Comparison of ENCODE assay signal across 1 cellular context in the genomic region with DNA sequence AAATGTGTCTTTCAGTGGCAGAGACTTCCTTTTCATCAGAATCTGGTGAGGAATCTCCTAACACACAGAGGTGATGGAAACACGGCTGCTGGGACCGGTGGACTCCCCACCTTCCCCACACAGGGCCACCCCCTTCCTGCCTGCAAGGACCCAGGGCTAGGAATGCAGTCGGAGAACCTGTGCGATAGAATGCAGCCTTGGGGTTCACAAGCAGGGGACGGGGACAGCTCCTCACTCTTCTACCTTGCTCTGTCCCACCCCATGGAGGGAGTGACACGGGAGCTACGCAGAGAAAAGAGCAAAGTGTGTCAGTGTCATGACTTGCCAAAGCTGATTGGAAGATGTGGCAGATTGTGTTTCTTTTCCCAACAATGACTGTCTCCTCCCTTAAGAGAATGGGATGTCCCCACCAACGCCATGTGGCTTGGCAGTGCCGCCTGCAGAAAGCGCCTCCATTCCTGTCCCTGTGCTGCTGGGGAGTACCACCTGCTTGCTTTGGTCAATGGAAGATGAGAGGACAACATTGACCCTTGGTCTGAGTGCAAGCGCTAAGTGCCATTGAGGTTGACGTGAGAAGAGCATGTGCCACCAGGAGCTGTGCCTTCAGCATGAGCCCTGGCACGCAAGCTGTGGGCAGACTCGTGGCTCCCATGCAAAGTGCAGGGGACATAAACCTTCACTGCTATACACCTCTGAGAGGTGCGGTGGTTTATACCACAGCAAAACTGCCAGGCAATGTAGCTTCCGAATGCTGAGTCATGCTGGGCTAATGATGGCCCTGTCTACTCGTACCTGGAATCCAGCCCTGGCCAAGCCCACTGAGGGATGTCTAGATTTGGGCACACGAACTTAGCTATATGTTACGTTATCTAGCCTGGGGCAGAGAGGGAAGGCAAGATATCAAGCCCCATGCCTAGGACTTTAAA.
TF ChIP-seq lines count a peak whose summit lies in the region.

No MANE protein-coding gene starts in this region.

TF ChIP-seq in HepG2, 621 proteins besides CTCF, POLR2A, EP300 and RAD21:
- TF ChIP-seq MLLT10 (CRISPR knock-in tag; IDR thresholded peaks at IDR 0.05) (no peak), ATF7 (IDR thresholded peaks at IDR 0.05) (no peak), ATF7 (CRISPR knock-in tag; IDR thresholded peaks at IDR 0.05) (no peak), ZNF572 (CRISPR knock-in tag; IDR thresholded peaks at IDR 0.05) (no peak), MAFK (conservative IDR thresholded peaks at IDR 0.05 in 1 of 2, IDR thresholded peaks at IDR 0.05 in 1 of 2; ENCODE audit: low read length in 2 of 2) (peak in 1 of 2 experiments; percentile 39; a peak in 2 of 4 replicates), MAFF (IDR thresholded peaks at IDR 0.05; ENCODE audit: low read depth, low read length) (0 out of 2 replicates have a peak, but pooled peaks have one; percentile 9), ZNF713 (CRISPR knock-in tag; IDR thresholded peaks at IDR 0.05) (no peak), NFE2L2 (IDR thresholded peaks at IDR 0.05; ENCODE audit: low read length) (peak; percentile 77; the same call in 1 of the 2 replicates), NFE2 (CRISPR knock-in tag; IDR thresholded peaks at IDR 0.05) (peak; percentile 35; the same call in 1 of the 2 replicates), SETDB1 (CRISPR knock-in tag; IDR thresholded peaks at IDR 0.05; ENCODE audit: borderline replicate concordance) (no peak)
- TF ChIP-seq, protein P1, sequence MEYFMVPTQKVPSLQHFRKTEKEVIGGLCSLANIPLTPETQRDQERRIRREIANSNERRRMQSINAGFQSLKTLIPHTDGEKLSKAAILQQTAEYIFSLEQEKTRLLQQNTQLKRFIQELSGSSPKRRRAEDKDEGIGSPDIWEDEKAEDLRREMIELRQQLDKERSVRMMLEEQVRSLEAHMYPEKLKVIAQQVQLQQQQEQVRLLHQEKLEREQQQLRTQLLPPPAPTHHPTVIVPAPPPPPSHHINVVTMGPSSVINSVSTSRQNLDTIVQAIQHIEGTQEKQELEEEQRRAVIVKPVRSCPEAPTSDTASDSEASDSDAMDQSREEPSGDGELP (IDR thresholded peaks at IDR 0.05; ENCODE audit: borderline replicate concordance, low read depth) = no peak
